In the genomic region with DNA sequence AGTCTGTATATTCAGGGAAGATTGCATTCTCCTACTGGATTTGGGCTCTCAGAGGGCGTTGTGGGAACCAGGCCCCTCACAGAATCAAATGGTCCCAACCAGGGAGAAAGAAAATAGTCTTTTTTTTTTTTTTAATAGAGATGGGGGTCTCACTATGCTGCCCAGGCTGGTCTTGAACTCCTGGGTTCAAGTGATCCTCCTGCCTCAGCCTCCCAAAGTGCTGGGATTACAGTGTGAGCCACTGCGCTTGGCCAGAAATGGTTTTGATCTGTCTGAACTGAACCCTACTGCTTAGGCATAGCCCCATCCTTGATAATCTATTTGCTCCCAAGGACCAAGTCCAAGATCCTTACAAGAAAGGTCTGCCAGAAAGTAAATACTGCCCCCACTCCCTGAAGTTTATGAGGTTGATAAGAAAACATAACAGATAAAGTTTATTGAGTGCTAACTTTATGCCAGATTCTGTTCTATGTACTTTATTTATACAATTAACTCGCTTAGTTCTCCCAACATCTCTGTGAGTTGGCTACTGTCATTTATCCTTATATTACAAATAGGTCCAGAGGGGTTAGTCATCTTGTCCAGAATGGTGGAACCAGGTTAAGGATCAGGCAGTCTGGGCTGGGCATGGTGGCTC, we compare ENCODE assay signal across 17 cellular contexts. TPM values are rescaled to one million over a fixed set of nuclear protein-coding genes. Genes with fewer than 3 reads are reported as not detected.
DNase-seq lines count a peak whose midpoint lies in the region; ATAC-seq and TF ChIP-seq lines count a peak whose summit lies in the region.
"Had no signal": no experiment of that assay in that cellular context is flagged by ENCODE, and none has a peak within 500 bp of the region (broad histone marks: within the 10 kb centered on the region; RNA-seq: fewer than 3 reads in every experiment).

No MANE protein-coding gene starts in this region.

- no peaks in the 10 kb centered on the region for H3F3A ChIP-seq in neural progenitor cell (ENCODE audit: low read depth)

- peak overlapping the region; percentile 49 for H3K27ac ChIP-seq in C4-2B
- no peak overlapping the region for H3K27ac ChIP-seq in HEK293 (ENCODE audit: extremely low read depth, low read depth, low read length)
- H3K27ac ChIP-seq in neural progenitor cell = no peak overlapping the region

- no peaks in the 10 kb centered on the region for H3K79me2 ChIP-seq in neural progenitor cell (ENCODE audit: low read depth)

- no peaks in the 10 kb centered on the region for H3K27me3 Mint-ChIP-seq in neural progenitor cell (ENCODE audit: insufficient read depth, low read depth)

- CTCF ChIA-PET in HEK293 (lab: Yijun Ruan, JAX) = interaction anchor here (1.0 to 1.1 kb wide), 2 partner anchors 15 to 46 kb away, joined by 4 to 5 read pairs; no protein-coding TSS in a partner anchor

- TF ChIP-seq CTCF in C4-2B (conservative IDR thresholded peaks at IDR 0.05) = no peak
- no peak for TF ChIP-seq CTCF in HEK293 (tag by site-specific recombination; IDR thresholded peaks at IDR 0.05)
- no peak for TF ChIP-seq CTCF in neural progenitor cell (IDR thresholded peaks at IDR 0.05)

- H3K4me3 Mint-ChIP-seq in neural progenitor cell = no peak overlapping the region
- H3K4me3 Mint-ChIP-seq: CD14-positive monocyte; CD8-positive, alpha-beta T cell had no signal

- no peaks in the 10 kb centered on the region for H4K20me1 ChIP-seq in neural progenitor cell (ENCODE audit: low read depth)

- H3K4me2 ChIP-seq in neural progenitor cell = no peak overlapping the region

- H3K4me3 ChIP-seq in HEK293 (ENCODE audit: low read depth, low read length) (no peak overlapping the region), adipocyte (ENCODE audit: low read length) (no peak overlapping the region), neural progenitor cell (no peak overlapping the region)

- H3K4me1 Mint-ChIP-seq in neural progenitor cell = no peaks in the 10 kb centered on the region

- H3K36me3 Mint-ChIP-seq in neural progenitor cell = no peaks in the 10 kb centered on the region
- H3K36me3 Mint-ChIP-seq: CD14-positive monocyte; CD8-positive, alpha-beta T cell had no signal

- no peaks in the 10 kb centered on the region for H3K9me3 Mint-ChIP-seq in neural progenitor cell
- H3K9me3 Mint-ChIP-seq: CD8-positive, alpha-beta T cell had no signal

- H3K9ac ChIP-seq in adipocyte (ENCODE audit: low read length) (peak overlapping the region; percentile 53), neural progenitor cell (no peak overlapping the region)

- no peak overlapping the region for H3K27ac Mint-ChIP-seq in neural progenitor cell
- H3K27ac Mint-ChIP-seq: CD14-positive monocyte; CD8-positive, alpha-beta T cell had no signal

- H3K9me3 ChIP-seq in HEK293 (ENCODE audit: control insufficient read depth, insufficient read depth, low read depth, low read length) (no peaks in the 10 kb centered on the region), adipocyte (ENCODE audit: control insufficient read depth, low read length) (no peaks in the 10 kb centered on the region), neural progenitor cell (ENCODE audit: low read depth) (no peaks in the 10 kb centered on the region)
- H3K9me3 ChIP-seq: BE2C had no signal

- no peak for ATAC-seq in HG02623 (IDR thresholded peaks at IDR 0.05; ENCODE audit: unreplicated experiment)
- ATAC-seq: CD8-positive, alpha-beta T cell; HCT116 had no signal

- H3K4me1 ChIP-seq in HEK293 (ENCODE audit: control insufficient read depth, insufficient read depth, low read length) (peaks cover 17% of the 10 kb centered on the region), adipocyte (ENCODE audit: control insufficient read depth, insufficient read depth, low read length) (peaks cover 37% of the 10 kb centered on the region), neural progenitor cell (peaks cover 2% of the 10 kb centered on the region)
- H3K4me1 ChIP-seq: BE2C had no signal

- DNase-seq in adipocyte (ENCODE audit: low read depth) (no peak), neural progenitor cell (ENCODE audit: low spot score) (no peak), NCI-H1105 treated with DMSO at 0.1 percent for 48 hours (lab: John Stamatoyannopoulos, UW) (no peak), D341Med (ENCODE audit: low spot score) (no peak)
- DNase-seq in activated CD4-positive, alpha-beta T cell treated with anti-CD3 and anti-CD28 coated beads, Interleukin-2, amount 50 U/mL, for 1 hour = no peak
- DNase-seq: BE2C; CD8-positive, alpha-beta T cell; COR-L47; DND-41; GDM1; KBM-7 had no signal

- POLR2A ChIA-PET in HEK293 (lab: Yijun Ruan, JAX) = interaction anchor here (0.6 kb wide), 1 partner anchor 66 kb away, joined by 6 read pairs; no protein-coding TSS in a partner anchor

- H3K27me3 ChIP-seq in adipocyte (replicated peaks; ENCODE audit: control insufficient read depth, insufficient read depth, low read length) = peaks cover 21% of the 10 kb centered on the region
- no peaks in the 10 kb centered on the region for H3K27me3 ChIP-seq in neural progenitor cell

- H2AFZ ChIP-seq in neural progenitor cell (replicated peaks) = peak overlapping the region; percentile 17

- H3K36me3 ChIP-seq in HEK293 (ENCODE audit: control insufficient read depth in 2 of 2, insufficient read depth in 1 of 2, low read length in 2 of 2) (no peaks in the 10 kb centered on the region), adipocyte (ENCODE audit: control insufficient read depth, insufficient read depth, low read length, severe bottlenecking) (no peaks in the 10 kb centered on the region), neural progenitor cell (no peaks in the 10 kb centered on the region)
- H3K36me3 ChIP-seq: BE2C had no signal

TF ChIP-seq in HEK293, 187 proteins besides CTCF, POLR2A, EP300 and RAD21:
- TF ChIP-seq ZFP3 (tag by site-specific recombination; IDR thresholded peaks at IDR 0.05; ENCODE audit: low read depth) (no peak), ZNF121 (tag by site-specific recombination; IDR thresholded peaks at IDR 0.05) (peak; percentile 91), ZNF132 (tag by site-specific recombination; IDR thresholded peaks at IDR 0.05; ENCODE audit: borderline replicate concordance) (no peak), FEZF1 (tag by site-specific recombination; IDR thresholded peaks at IDR 0.05) (no peak), ZNF335 (tag by site-specific recombination; conservative IDR thresholded peaks at IDR 0.05) (peak; percentile 33; the same call in 1 of the 2 replicates), IKZF3 (tag by site-specific recombination; IDR thresholded peaks at IDR 0.05) (no peak)
- TF ChIP-seq, protein P1, sequence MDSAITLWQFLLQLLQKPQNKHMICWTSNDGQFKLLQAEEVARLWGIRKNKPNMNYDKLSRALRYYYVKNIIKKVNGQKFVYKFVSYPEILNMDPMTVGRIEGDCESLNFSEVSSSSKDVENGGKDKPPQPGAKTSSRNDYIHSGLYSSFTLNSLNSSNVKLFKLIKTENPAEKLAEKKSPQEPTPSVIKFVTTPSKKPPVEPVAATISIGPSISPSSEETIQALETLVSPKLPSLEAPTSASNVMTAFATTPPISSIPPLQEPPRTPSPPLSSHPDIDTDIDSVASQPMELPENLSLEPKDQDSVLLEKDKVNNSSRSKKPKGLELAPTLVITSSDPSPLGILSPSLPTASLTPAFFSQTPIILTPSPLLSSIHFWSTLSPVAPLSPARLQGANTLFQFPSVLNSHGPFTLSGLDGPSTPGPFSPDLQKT (IDR thresholded peaks at IDR 0.05; ENCODE audit: borderline replicate concordance, low read depth, low read length) = no peak
- TF ChIP-seq, protein P2, sequence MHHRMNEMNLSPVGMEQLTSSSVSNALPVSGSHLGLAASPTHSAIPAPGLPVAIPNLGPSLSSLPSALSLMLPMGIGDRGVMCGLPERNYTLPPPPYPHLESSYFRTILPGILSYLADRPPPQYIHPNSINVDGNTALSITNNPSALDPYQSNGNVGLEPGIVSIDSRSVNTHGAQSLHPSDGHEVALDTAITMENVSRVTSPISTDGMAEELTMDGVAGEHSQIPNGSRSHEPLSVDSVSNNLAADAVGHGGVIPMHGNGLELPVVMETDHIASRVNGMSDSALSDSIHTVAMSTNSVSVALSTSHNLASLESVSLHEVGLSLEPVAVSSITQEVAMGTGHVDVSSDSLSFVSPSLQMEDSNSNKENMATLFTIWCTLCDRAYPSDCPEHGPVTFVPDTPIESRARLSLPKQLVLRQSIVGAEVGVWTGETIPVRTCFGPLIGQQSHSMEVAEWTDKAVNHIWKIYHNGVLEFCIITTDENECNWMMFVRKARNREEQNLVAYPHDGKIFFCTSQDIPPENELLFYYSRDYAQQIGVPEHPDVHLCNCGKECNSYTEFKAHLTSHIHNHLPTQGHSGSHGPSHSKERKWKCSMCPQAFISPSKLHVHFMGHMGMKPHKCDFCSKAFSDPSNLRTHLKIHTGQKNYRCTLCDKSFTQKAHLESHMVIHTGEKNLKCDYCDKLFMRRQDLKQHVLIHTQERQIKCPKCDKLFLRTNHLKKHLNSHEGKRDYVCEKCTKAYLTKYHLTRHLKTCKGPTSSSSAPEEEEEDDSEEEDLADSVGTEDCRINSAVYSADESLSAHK (tag by site-specific recombination; IDR thresholded peaks at IDR 0.05) = no peak

RNA-seq across cellular contexts. Expression of a gene that starts 13.5 kb away (rescaled TPM):
- total RNA-seq in neural progenitor cell (ENCODE audit: low replicate concordance) = not detected in 2 replicates
- total RNA-seq: CD8-positive, alpha-beta T cell; IMR-90 had no signal

RNA-seq across cellular contexts. Expression of a gene that starts 50.2 kb away (rescaled TPM):
- 23.7 and 36.5 TPM in 2 replicates for total RNA-seq in neural progenitor cell (ENCODE audit: low replicate concordance)
